25 cellular contexts compared by ENCODE assay signal in genomic region chr4:138595731-138596465, GRCh38.
A peak's percentile ranks its signal among the peaks of the same experiment; 100 is the strongest.
DNase-seq lines count a peak whose midpoint lies in the region; ATAC-seq, FAIRE-seq and TF ChIP-seq lines count a peak whose summit lies in the region.
"Had no signal": no experiment of that assay in that cellular context is flagged by ENCODE, and none has a peak within 500 bp of the region (broad histone marks: within the 10 kb centered on the region; RNA-seq: fewer than 3 reads in every experiment).

No MANE protein-coding gene starts in this region.

- ATAC-seq in thoracic aorta (ENCODE audit: insufficient number of reproducible peaks, low FRiP score, low read depth) (peak; percentile 94), GM21381 (IDR thresholded peaks at IDR 0.05; ENCODE audit: unreplicated experiment) (no peak)
- ATAC-seq: GM12878, GM23338, K562 had no signal

- DNase-seq in astrocyte (ENCODE audit: low read depth) (peak; percentile 76), fibroblast of pulmonary artery (ENCODE audit: low read depth) (peak; percentile 4), myocyte (ENCODE audit: low read depth) (peak; percentile 9), thoracic aorta (ENCODE audit: low spot score) (no peak), erythroblast (lab: John Stamatoyannopoulos, UW) (no peak), glutamatergic neuron (no peak), stomach (no peak)
- DNase-seq: activated CD4-positive, CD25-positive, alpha-beta regulatory T cell treated with anti-CD3 and anti-CD28 coated beads, Interleukin-2, amount 50 U/mL, for 72 hours; activated effector memory CD4-positive, alpha-beta T cell treated with Interleukin-2 at 50 U/mL for 16 hours; hippocampal formation; NCI-H1092 treated with DMSO at 0.1 percent for 48 hours; NCI-H526 treated with DMSO at 0.1 percent for 48 hours; small intestine; stimulated activated CD4-positive, alpha-beta T cell treated with anti-CD3 and anti-CD28 coated beads, Interleukin-4, amount 100 ng/mL, for 4 hours; stimulated activated CD8-positive, alpha-beta memory T cell treated with anti-CD3 and anti-CD28 coated beads, Interleukin-4, amount 100 ng/mL, for 48 hours; T1000 had no signal

- no peaks in the 10 kb centered on the region for H3K27me3 ChIP-seq in astrocyte (ENCODE audit: insufficient read depth, low read length)
- no peaks in the 10 kb centered on the region for H3K27me3 ChIP-seq in thoracic aorta (replicated peaks; ENCODE audit: insufficient read depth)
- no peaks in the 10 kb centered on the region for H3K27me3 ChIP-seq in stomach

- H3K4me3 ChIP-seq in astrocyte (ENCODE audit: insufficient read depth, low read depth, low read length) (no peak overlapping the region), fibroblast of pulmonary artery (replicated peaks; ENCODE audit: low read depth, low read length) (no peak overlapping the region), thoracic aorta (no peak overlapping the region), stomach (no peak overlapping the region)
- H3K4me3 ChIP-seq: GM12878, GM23338, K562 had no signal

- intact Hi-C loops in stomach (cut with DNase I; ENCODE audit: low total_unique reads): no loop called here

- TF ChIP-seq POLR2A in erythroblast (IDR thresholded peaks at IDR 0.05; ENCODE audit: low read length) (no peak), stomach (IDR thresholded peaks at IDR 0.05) (no peak)

- no peak overlapping the region for H3K27ac Mint-ChIP-seq in astrocyte (ENCODE audit: unreplicated experiment)
- H3K27ac Mint-ChIP-seq in glutamatergic neuron (ENCODE audit: unreplicated experiment): no peak overlapping the region
- H3K27ac Mint-ChIP-seq: B cell; dendritic cell treated with granulocyte-macrophage colony-stimulating factor and Interleukin-4, amounts not matched to agents 40 ng/mL and 50 ng/mL, for 4 days; GM23338 had no signal

- H3K4me2 ChIP-seq in astrocyte (ENCODE audit: low read length): no peak overlapping the region
- H3K4me2 ChIP-seq: GM23338 had no signal

- H3K27ac ChIP-seq in astrocyte (ENCODE audit: low read depth, low read length) (no peak overlapping the region), thoracic aorta (peak overlapping the region; percentile 13 to 54), stomach (peak overlapping the region in 1 of 5 donors; percentile 39)
- H3K27ac ChIP-seq: epithelial cell of prostate had no signal

- no peaks in the 10 kb centered on the region for H3K79me2 ChIP-seq in astrocyte (ENCODE audit: insufficient read depth, low read length)

- H3K9ac ChIP-seq in astrocyte (ENCODE audit: low read length): no peak overlapping the region

- no peaks in the 10 kb centered on the region for H3K9me3 ChIP-seq in astrocyte (ENCODE audit: insufficient read depth, low read depth, low read length)
- no peaks in the 10 kb centered on the region for H3K9me3 ChIP-seq in thoracic aorta
- no peaks in the 10 kb centered on the region for H3K9me3 ChIP-seq in stomach

- TF ChIP-seq CTCF in astrocyte (IDR thresholded peaks at IDR 0.05; ENCODE audit: insufficient read depth, low read depth, low read length): no peak
- TF ChIP-seq CTCF in fibroblast of pulmonary artery (IDR thresholded peaks at IDR 0.05; ENCODE audit: low read length, missing control alignments): no peak
- no peak for TF ChIP-seq CTCF in thoracic aorta (IDR thresholded peaks at IDR 0.05)
- no peak for TF ChIP-seq CTCF in glutamatergic neuron (IDR thresholded peaks at IDR 0.05; ENCODE audit: partially characterized antibody, unreplicated experiment)
- TF ChIP-seq CTCF in stomach (IDR thresholded peaks at IDR 0.05): no peak

- H3K36me3 Mint-ChIP-seq in astrocyte (ENCODE audit: low read depth, unreplicated experiment) (no peaks in the 10 kb centered on the region), glutamatergic neuron (ENCODE audit: unreplicated experiment) (no peaks in the 10 kb centered on the region)

- H3K4me1 ChIP-seq in astrocyte (ENCODE audit: insufficient read depth, low read length): no peaks in the 10 kb centered on the region
- H3K4me1 ChIP-seq in thoracic aorta (ENCODE audit: control insufficient read depth in 1 of 2, low read depth in 2 of 2): peaks cover 19 to 37% of the 10 kb centered on the region in 2 donors
- peaks cover 0 to 17% (median 10%) of the 10 kb centered on the region in 4 donors for H3K4me1 ChIP-seq in stomach

- H3K4me1 Mint-ChIP-seq in astrocyte (ENCODE audit: low read depth, unreplicated experiment): no peaks in the 10 kb centered on the region
- H3K4me1 Mint-ChIP-seq in glutamatergic neuron (ENCODE audit: low read depth, unreplicated experiment): peaks cover 4% of the 10 kb centered on the region

- no peak overlapping the region for H2AFZ ChIP-seq in astrocyte (ENCODE audit: low read depth, low read length)

- FAIRE-seq in astrocyte (lab: Jason Lieb, UNC): no peak
- FAIRE-seq: G401.6, GM12878, K562, keratinocyte, small intestine had no signal

- WGBS in stomach, 5 donors: 46 to 53% (median 47%) methylated on average over 4 of the region's 4 CpGs

- TF ChIP-seq EP300 in stomach (IDR thresholded peaks at IDR 0.05): no peak

- no peaks in the 10 kb centered on the region for H3K9me3 Mint-ChIP-seq in astrocyte (ENCODE audit: unreplicated experiment)
- H3K9me3 Mint-ChIP-seq in glutamatergic neuron (ENCODE audit: unreplicated experiment): no peaks in the 10 kb centered on the region
- H3K9me3 Mint-ChIP-seq: dendritic cell treated with granulocyte-macrophage colony-stimulating factor and Interleukin-4, amounts not matched to agents 40 ng/mL and 50 ng/mL, for 4 days; GM23338 had no signal

- H3K4me3 Mint-ChIP-seq in astrocyte (ENCODE audit: unreplicated experiment) (no peak overlapping the region), glutamatergic neuron (ENCODE audit: unreplicated experiment) (no peak overlapping the region)
- H3K4me3 Mint-ChIP-seq: B cell; dendritic cell treated with granulocyte-macrophage colony-stimulating factor and Interleukin-4, amounts not matched to agents 40 ng/mL and 50 ng/mL, for 4 days; GM23338 had no signal

- no peaks in the 10 kb centered on the region for H4K20me1 ChIP-seq in astrocyte (ENCODE audit: insufficient read depth, low read length)

- H3K36me3 ChIP-seq in astrocyte (ENCODE audit: insufficient read depth, low read length) (no peaks in the 10 kb centered on the region), thoracic aorta (no peaks in the 10 kb centered on the region), stomach (no peaks in the 10 kb centered on the region)

- H3K27me3 Mint-ChIP-seq in astrocyte (ENCODE audit: low read depth, unreplicated experiment) (no peaks in the 10 kb centered on the region), glutamatergic neuron (ENCODE audit: unreplicated experiment) (no peaks in the 10 kb centered on the region)

Comparison
In these comparisons a context has a peak if more than half of its experiments do, and no peak if none do; other contexts are left out.
1. DNase-seq: peak in astrocyte (single experiment), fibroblast of pulmonary artery (single experiment) and myocyte (single experiment); none in thoracic aorta (single experiment), erythroblast (0 of 2), glutamatergic neuron (single experiment) and stomach (single experiment).